Comparison of ENCODE assay signal across 13 cellular contexts in genomic region chr11:85062626-85063025, GRCh38.
DNase-seq lines count a peak whose midpoint lies in the region; ATAC-seq lines count a peak whose summit lies in the region.
"Had no signal": no experiment of that assay in that cellular context is flagged by ENCODE, and none has a peak within 500 bp of the region (broad histone marks: within the 10 kb centered on the region; RNA-seq: fewer than 3 reads in every experiment).

No MANE protein-coding gene starts in this region.

- DNase-seq in HuH-7.5 (ENCODE audit: low spot score) (no peak), germinal center (ENCODE audit: low spot score) (no peak), SHP77 (lab: John Stamatoyannopoulos, UW) (no peak)
- no peak for DNase-seq in activated T-cell treated with anti-CD3 and anti-CD28 coated beads, Interleukin-2, amount 50 U/mL, for 48 hours
- DNase-seq: NCI-H1048, NCI-H69, psoas muscle, SK-N-SH had no signal

- ATAC-seq in GM18517 (IDR thresholded peaks at IDR 0.05; ENCODE audit: unreplicated experiment) (peak; percentile 100), GM21367 (IDR thresholded peaks at IDR 0.05; ENCODE audit: unreplicated experiment) (peak; percentile 99), HG02943 (IDR thresholded peaks at IDR 0.05; ENCODE audit: low read depth, unreplicated experiment) (peak; percentile 99), HG03558 (IDR thresholded peaks at IDR 0.05; ENCODE audit: extremely low read depth, unreplicated experiment) (peak; percentile 97)
- ATAC-seq: activated CD4-positive, CD25-positive, alpha-beta regulatory T cell treated with anti-CD3 and anti-CD28 coated beads, Interleukin-2, amount 50 U/mL, for 24 hours; psoas muscle had no signal
